ENCODE assay signal across 9 cellular contexts in the genomic region with DNA sequence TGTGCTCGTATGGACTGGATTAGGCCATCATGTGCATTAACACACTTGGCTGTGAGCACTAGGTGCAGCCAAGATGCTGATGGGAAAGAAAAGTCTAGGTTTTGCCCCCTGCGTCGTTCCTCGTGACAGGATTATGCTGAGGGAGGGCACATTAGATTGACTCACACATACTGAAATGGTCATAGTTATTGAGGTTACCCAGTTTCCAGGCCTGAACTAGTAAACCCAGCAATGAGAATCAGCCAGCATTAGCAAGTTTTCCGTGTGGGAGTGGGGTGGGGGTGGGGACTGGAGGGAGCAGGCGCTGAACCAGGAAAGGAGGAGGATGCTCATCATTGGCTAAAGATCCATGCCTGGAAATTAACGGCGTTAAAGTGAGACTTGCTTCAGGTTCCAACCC.
DNase-seq lines count a peak whose midpoint lies in the region; ATAC-seq, FAIRE-seq and TF ChIP-seq lines count a peak whose summit lies in the region.
"Had no signal": no experiment of that assay in that cellular context is flagged by ENCODE, and none has a peak within 500 bp of the region (broad histone marks: within the 10 kb centered on the region; RNA-seq: fewer than 3 reads in every experiment).

No MANE protein-coding gene starts in this region.

- peak overlapping the region; percentile 81 for H3K4me2 ChIP-seq in smooth muscle cell

- H3F3A ChIP-seq in smooth muscle cell (ENCODE audit: low read depth), result no peaks in the 10 kb centered on the region

- no peak for FAIRE-seq in kidney (lab: Jason Lieb, UNC)

- no peaks in the 10 kb centered on the region for H4K20me1 ChIP-seq in smooth muscle cell (ENCODE audit: low read depth)

- peaks cover 57% of the 10 kb centered on the region for H3K4me1 ChIP-seq in body of pancreas
- peaks cover 22 to 25% of the 10 kb centered on the region in 2 donors for H3K4me1 ChIP-seq in kidney (ENCODE audit: control insufficient read depth in 1 of 2, insufficient read depth in 1 of 2, low read depth in 1 of 2, low read length in 2 of 2)
- H3K4me1 ChIP-seq in smooth muscle cell (ENCODE audit: low read depth), result no peaks in the 10 kb centered on the region

- TF ChIP-seq POLR2A in body of pancreas (IDR thresholded peaks at IDR 0.05), result no peak

- H3K36me3 ChIP-seq in body of pancreas (replicated peaks in 1 of 2; ENCODE audit: insufficient read depth in 1 of 2, low read depth in 2 of 2) (no peaks in the 10 kb centered on the region), kidney (ENCODE audit: control insufficient read depth in 1 of 2, insufficient read depth in 2 of 2, low read length in 2 of 2) (no peaks in the 10 kb centered on the region), smooth muscle cell (ENCODE audit: low read depth) (no peaks in the 10 kb centered on the region)

- peak overlapping the region; percentile 41 for H3K4me3 ChIP-seq in HFF-Myc (replicated peaks; ENCODE audit: low read depth, low read length)
- no peak overlapping the region for H3K4me3 ChIP-seq in body of pancreas
- H3K4me3 ChIP-seq in kidney (ENCODE audit: low read length in 2 of 2), result peak overlapping the region; percentile 71 to 82
- H3K4me3 ChIP-seq in smooth muscle cell, result peak overlapping the region; percentile 47

- POLR2A ChIA-PET in activated CD4-positive, alpha-beta memory T cell treated with anti-CD3 and anti-CD28 coated beads, Interleukin-2, amount 10 ng/mL, durations not matched to agents 7 days and 5 days (lab: Charles Lee), result no interaction called here

- H3K27me3 ChIP-seq in body of pancreas, result no peaks in the 10 kb centered on the region
- no peaks in the 10 kb centered on the region for H3K27me3 ChIP-seq in smooth muscle cell (ENCODE audit: low read depth)

- H3K9me3 Mint-ChIP-seq in activated CD4-positive, alpha-beta memory T cell treated with anti-CD3 and anti-CD28 coated beads, Interleukin-2, amount 10 ng/mL, durations not matched to agents 7 days and 5 days, result peaks cover 5% of the 10 kb centered on the region

- H3K9me3 ChIP-seq in body of pancreas, result no peaks in the 10 kb centered on the region
- H3K9me3 ChIP-seq in kidney (ENCODE audit: control insufficient read depth in 1 of 2, low read length in 2 of 2), result no peaks in the 10 kb centered on the region
- H3K9me3 ChIP-seq in smooth muscle cell (replicated peaks; ENCODE audit: low read depth), result no peaks in the 10 kb centered on the region

- H3K4me3 Mint-ChIP-seq in activated CD4-positive, alpha-beta memory T cell treated with anti-CD3 and anti-CD28 coated beads, Interleukin-2, amount 10 ng/mL, durations not matched to agents 7 days and 5 days, result no peak overlapping the region

- TF ChIP-seq CTCF in HFF-Myc (IDR thresholded peaks at IDR 0.05; ENCODE audit: low read depth, low read length, missing control alignments), result no peak
- TF ChIP-seq CTCF in body of pancreas (IDR thresholded peaks at IDR 0.05), result no peak
- no peak for TF ChIP-seq CTCF in kidney (IDR thresholded peaks at IDR 0.05; ENCODE audit: borderline replicate concordance, extremely low read depth, insufficient read depth)
- no peak for TF ChIP-seq CTCF in smooth muscle cell (IDR thresholded peaks at IDR 0.05; ENCODE audit: borderline replicate concordance, insufficient read depth, poor library complexity, severe bottlenecking)

- H3K79me2 ChIP-seq in smooth muscle cell (ENCODE audit: low read depth), result no peaks in the 10 kb centered on the region

- H3K36me3 Mint-ChIP-seq in activated CD4-positive, alpha-beta memory T cell treated with anti-CD3 and anti-CD28 coated beads, Interleukin-2, amount 10 ng/mL, durations not matched to agents 7 days and 5 days (ENCODE audit: low read depth), result no peaks in the 10 kb centered on the region

- CTCF ChIA-PET in activated CD4-positive, alpha-beta memory T cell treated with anti-CD3 and anti-CD28 coated beads, Interleukin-2, amount 10 ng/mL, durations not matched to agents 7 days and 5 days (lab: Charles Lee), result interaction anchor here (0.6 to 3.9 kb wide), 3 partner anchors 7 to 1206 kb away, joined by 3 to 26 read pairs (median 6); no protein-coding TSS in a partner anchor

- DNase-seq in HFF-Myc (ENCODE audit: extremely low read depth, low read depth) (no peak), body of pancreas (no peak), kidney (no peak), smooth muscle cell (lab: John Stamatoyannopoulos, UW; ENCODE audit: unreplicated experiment) (no peak), DMS153 treated with DMSO at 0.1 percent for 48 hours (lab: John Stamatoyannopoulos, UW; ENCODE audit: unreplicated experiment) (no peak), NCI-H2171 treated with DMSO at 0.1 percent for 48 hours (lab: John Stamatoyannopoulos, UW) (no peak)
- DNase-seq in activated CD4-positive, alpha-beta memory T cell treated with anti-CD3 and anti-CD28 coated beads, Interleukin-2, amount 10 ng/mL, durations not matched to agents 7 days and 5 days, result no peak

- 76% methylated on average over 8 of the region's 8 CpGs for WGBS in body of pancreas, 2 donors
- 50% methylated on average over 8 of the region's 8 CpGs for WGBS in smooth muscle cell (ENCODE audit: low lambda C conversion rate)

- ATAC-seq in body of pancreas (no peak), esophagus mucosa (no peak)

- no peak overlapping the region for H3K27ac Mint-ChIP-seq in activated CD4-positive, alpha-beta memory T cell treated with anti-CD3 and anti-CD28 coated beads, Interleukin-2, amount 10 ng/mL, durations not matched to agents 7 days and 5 days
- H3K27ac Mint-ChIP-seq: activated CD4-positive, alpha-beta T cell treated with anti-CD3 and anti-CD28 coated beads, Interleukin-2, amount 10 ng/mL, durations not matched to agents 7 days and 5 days had no signal

- intact Hi-C loops in body of pancreas (cut with DNase I) (no loop called here), kidney (cut with DNase I) (no loop called here)

- H3K4me1 Mint-ChIP-seq in activated CD4-positive, alpha-beta memory T cell treated with anti-CD3 and anti-CD28 coated beads, Interleukin-2, amount 10 ng/mL, durations not matched to agents 7 days and 5 days, result peaks cover 12% of the 10 kb centered on the region

- H3K9ac ChIP-seq in kidney (ENCODE audit: low read length in 2 of 2) (peak overlapping the region in 1 of 2 donors; percentile 73), smooth muscle cell (ENCODE audit: low read depth) (no peak overlapping the region)

- H3K27me3 Mint-ChIP-seq in activated CD4-positive, alpha-beta memory T cell treated with anti-CD3 and anti-CD28 coated beads, Interleukin-2, amount 10 ng/mL, durations not matched to agents 7 days and 5 days, result peaks cover 23% of the 10 kb centered on the region

- no peak overlapping the region for H2AFZ ChIP-seq in smooth muscle cell (ENCODE audit: low read depth)

- H3K27ac ChIP-seq in body of pancreas (peak overlapping the region; percentile 89 to 99 (median 94)), kidney (ENCODE audit: low read depth in 2 of 2, low read length in 2 of 2) (peak overlapping the region; percentile 93 to 96), smooth muscle cell (ENCODE audit: low read depth) (peak overlapping the region; percentile 45)

Comparison
In these comparisons a context has a peak if more than half of its experiments do, and no peak if none do; other contexts are left out.
1. H3K4me3 ChIP-seq: peak in HFF-Myc (single experiment), kidney (2 of 2) and smooth muscle cell (single experiment); none in body of pancreas (0 of 2).
2. Peak in every context shown above with its lines, with median percentiles within 50 percentile points of each other: H3K27ac ChIP-seq.